ENCODE assay signal across 9 cellular contexts in genomic region chr16:70700101-70701020, GRCh38. TPM values are rescaled to one million over a fixed set of nuclear protein-coding genes. Genes with fewer than 3 reads are reported as not detected.
A peak's percentile ranks its signal among the peaks of the same experiment; 100 is the strongest.
DNase-seq lines count a peak whose midpoint lies in the region; ATAC-seq and TF ChIP-seq lines count a peak whose summit lies in the region.
"Had no signal": no experiment of that assay in that cellular context is flagged by ENCODE, and none has a peak within 500 bp of the region (broad histone marks: within the 10 kb centered on the region; RNA-seq: fewer than 3 reads in every experiment).

No MANE protein-coding gene starts in this region.

- intact Hi-C loops in breast epithelium (cut with DNase I; ENCODE audit: low total_unique reads) (no loop called here), right lobe of liver (cut with DNase I) (no loop called here)

- H3K27me3 ChIP-seq in breast epithelium (no peaks in the 10 kb centered on the region), right lobe of liver (no peaks in the 10 kb centered on the region), thymus (ENCODE audit: control insufficient read depth, insufficient read depth) (no peaks in the 10 kb centered on the region)

- DNase-seq in NCI-H1694 (lab: John Stamatoyannopoulos, UW) (peak; percentile 34), breast epithelium (ENCODE audit: low spot score in 2 of 2) (peak in 1 of 2 donors; percentile 80), right lobe of liver (peak in 2 of 3 donors; percentile 75), ecto neural progenitor cell (ENCODE audit: low spot score) (no peak), NK-92 (lab: John Stamatoyannopoulos, UW; ENCODE audit: unreplicated experiment) (no peak)
- DNase-seq: NCI-H526 had no signal

- H3K36me3 ChIP-seq in breast epithelium, result no peaks in the 10 kb centered on the region
- H3K36me3 ChIP-seq in right lobe of liver, result no peaks in the 10 kb centered on the region
- H3K36me3 ChIP-seq in thymus (ENCODE audit: control insufficient read depth, insufficient read depth), result peaks cover 7% of the 10 kb centered on the region

- H3K9me3 ChIP-seq in breast epithelium (no peaks in the 10 kb centered on the region), right lobe of liver (no peaks in the 10 kb centered on the region), thymus (ENCODE audit: control insufficient read depth) (peaks cover 1% of the 10 kb centered on the region)

- WGBS in right lobe of liver (ENCODE audit: insufficient coverage, low coverage, low lambda C conversion rate, missing lambda C conversion rate), result 38% methylated on average over 7 of the region's 30 CpGs
- 79% methylated on average over 30 of the region's 30 CpGs for WGBS in thymus

- ATAC-seq in right lobe of liver, result peak; percentile 68 to 76 (median 70)
- ATAC-seq in GM19328 (IDR thresholded peaks at IDR 0.05; ENCODE audit: unreplicated experiment), result no peak
- no peak for ATAC-seq in HG02970 (IDR thresholded peaks at IDR 0.05; ENCODE audit: low FRiP score, unreplicated experiment)

- peaks cover 43 to 69% of the 10 kb centered on the region in 2 donors for H3K4me1 ChIP-seq in breast epithelium
- peaks cover 0 to 25% (median 5%) of the 10 kb centered on the region in 4 donors for H3K4me1 ChIP-seq in right lobe of liver
- H3K4me1 ChIP-seq in thymus (ENCODE audit: control insufficient read depth, insufficient read depth, low read length), result peaks cover 45% of the 10 kb centered on the region

- H3K4me3 ChIP-seq in breast epithelium (peak overlapping the region in 1 of 3 donors; percentile 11), right lobe of liver (no peak overlapping the region), thymus (ENCODE audit: low read length) (no peak overlapping the region)

- TF ChIP-seq CTCF in breast epithelium (IDR thresholded peaks at IDR 0.05), result no peak
- TF ChIP-seq CTCF in right lobe of liver (IDR thresholded peaks at IDR 0.05), result no peak

- H3K27ac ChIP-seq in breast epithelium (peak overlapping the region; percentile 96), right lobe of liver (no peak overlapping the region), thymus (ENCODE audit: low read depth) (peak overlapping the region; percentile 80)

- no peak for TF ChIP-seq POLR2A in breast epithelium (IDR thresholded peaks at IDR 0.05)
- TF ChIP-seq POLR2A in right lobe of liver (IDR thresholded peaks at IDR 0.05), result no peak

RNA-seq across cellular contexts. Expression of gene MTSS2, which starts 14.5 kb away (rescaled TPM):
- total RNA-seq in breast epithelium (10 to 100 TPM in 2 of 3 donors, 1 to 10 TPM in 1; 9.4 to 28.8 (median 22.8) TPM), right lobe of liver (100 to 1,000 TPM in 2 of 6 experiments, 10 to 100 TPM in 4; 28.5 to 117 (median 80.2) TPM)
- 36.4 TPM for polyA plus RNA-seq in thymus

RNA-seq across cellular contexts. Expression of gene IL34, which starts 54.0 kb away (rescaled TPM):
- 10 to 100 TPM in 1 of 3 donors, 1 to 10 TPM in 1, under 1 TPM in 1; 0.64 to 37.9 (median 7.5) TPM for total RNA-seq in breast epithelium
- total RNA-seq in right lobe of liver, result 1 to 10 TPM in 1 of 6 experiments, under 1 TPM in 5; 0.27 to 1.1 (median 0.49) TPM
- 4.7 TPM for polyA plus RNA-seq in thymus

Comparison
In these comparisons a context has a peak if more than half of its experiments do, and no peak if none do; other contexts are left out.
1. DNase-seq: peak in NCI-H1694 (single experiment) and right lobe of liver (2 of 3); none in ecto neural progenitor cell (single experiment) and NK-92 (single experiment).
2. H3K27ac ChIP-seq: peak in breast epithelium (2 of 2) and thymus (single experiment); none in right lobe of liver (0 of 3).
3. ATAC-seq: peak in right lobe of liver (4 of 4); none in GM19328 (single experiment) and HG02970 (single experiment).